Comparison of ENCODE assay signal across 31 cellular contexts in genomic region chr3:18239674-18240073, GRCh38.
"Had no signal": no experiment of that assay in that cellular context is flagged by ENCODE, and none has a peak within 500 bp of the region (broad histone marks: within the 10 kb centered on the region; RNA-seq: fewer than 3 reads in every experiment).

No MANE protein-coding gene starts in this region.

- H3K27ac ChIP-seq: coronary artery, esophagus squamous epithelium, neutrophil, parathyroid adenoma, right lobe of liver, stomach, thyroid gland, vagina had no signal

- DNase-seq: dermis blood vessel endothelial cell; effector memory CD4-positive, alpha-beta T cell; erythroblast; esophagus squamous epithelium; foreskin melanocyte; glutamatergic neuron; hypothalamus; kidney; mesenchymal stem cell; mucosa of descending colon; naive B cell; right lobe of liver; small intestine; stimulated activated CD4-positive, alpha-beta T cell treated with anti-CD3 and anti-CD28 coated beads, Interleukin-15, amount 100 ng/mL, for 24 hours; stimulated activated CD4-positive, alpha-beta T cell treated with anti-CD3 and anti-CD28 coated beads, Interleukin-2, amount 100 ng/mL, for 48 hours; stimulated activated CD8-positive, alpha-beta memory T cell treated with anti-CD3 and anti-CD28 coated beads, Interleukin-4, amount 100 ng/mL, for 48 hours; stimulated activated naive CD4-positive, alpha-beta T cell treated with Interleukin-2 at 50 U/mL for 16 hours; stomach; thyroid gland; trophoblast cell had no signal

- H3K9me3 Mint-ChIP-seq: mesothelial cell of epicardium; naive B cell; natural killer cell treated with Interleukin-12 subunit alpha and Interleukin-12 subunit beta and Interleukin-15 and Interleukin-18, amount 100 ng/mL, for 72 hours; neural crest cell had no signal

- H3K36me3 ChIP-seq: esophagus squamous epithelium, neutrophil, right lobe of liver, stomach, thyroid gland, vagina had no signal

- H2AFZ ChIP-seq: parathyroid adenoma had no signal

- H3K27me3 Mint-ChIP-seq: naive B cell, progenitor cell of endocrine pancreas had no signal

- H3K27ac Mint-ChIP-seq: mesothelial cell of epicardium; natural killer cell treated with Interleukin-12 subunit alpha and Interleukin-12 subunit beta and Interleukin-15 and Interleukin-18, amount 100 ng/mL, for 72 hours; progenitor cell of endocrine pancreas had no signal

- H3K27me3 ChIP-seq: esophagus squamous epithelium, neutrophil, right lobe of liver, stomach, thyroid gland, vagina had no signal

- H3K4me3 ChIP-seq: coronary artery, esophagus squamous epithelium, lung, mucosa of descending colon, right lobe of liver, stomach, thyroid gland, vagina had no signal

- H3K79me2 ChIP-seq: parathyroid adenoma had no signal

- FAIRE-seq: endothelial cell of umbilical vein, kidney, small intestine had no signal

- H3K4me1 ChIP-seq: parathyroid adenoma, right lobe of liver, stomach, thyroid gland, vagina had no signal

- ATAC-seq: left lobe of liver, mucosa of descending colon, right lobe of liver had no signal

- H3K4me3 Mint-ChIP-seq: mesothelial cell of epicardium; naive B cell; natural killer cell treated with Interleukin-12 subunit alpha and Interleukin-12 subunit beta and Interleukin-15 and Interleukin-18, amount 100 ng/mL, for 72 hours; neural crest cell had no signal

- H3K9me3 ChIP-seq: esophagus squamous epithelium, mucosa of descending colon, neutrophil, right lobe of liver, stomach, thyroid gland, vagina had no signal

- H3K9ac ChIP-seq: parathyroid adenoma had no signal

- H3K36me3 Mint-ChIP-seq: mesothelial cell of epicardium; natural killer cell treated with Interleukin-12 subunit alpha and Interleukin-12 subunit beta and Interleukin-15 and Interleukin-18, amount 100 ng/mL, for 72 hours had no signal
